8 cellular contexts compared by ENCODE assay signal in the genomic region with DNA sequence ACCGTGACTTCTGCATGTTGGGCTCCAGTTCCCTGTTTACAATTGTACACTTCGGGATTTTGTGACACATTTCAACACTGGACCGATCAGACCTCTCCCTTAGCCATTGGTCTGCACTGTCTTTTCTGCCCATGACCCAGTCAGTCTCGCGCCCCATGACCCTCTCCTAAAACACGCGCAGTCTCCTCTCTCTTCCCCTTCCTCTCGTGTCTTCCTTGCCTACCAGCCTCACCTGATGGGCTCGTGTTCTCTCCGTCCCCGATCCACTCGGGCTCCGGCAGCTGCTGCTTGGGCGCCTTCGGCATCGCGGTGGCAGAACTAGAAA. TPM values are rescaled to one million over a fixed set of nuclear protein-coding genes. Genes with fewer than 3 reads are reported as not detected.
DNase-seq lines count a peak whose midpoint lies in the region; ATAC-seq and TF ChIP-seq lines count a peak whose summit lies in the region.

No MANE protein-coding gene starts in this region.

- H3K4me1 Mint-ChIP-seq in MCF 10A (ENCODE audit: insufficient read depth, unreplicated experiment): peaks cover 43% of the 10 kb centered on the region

- peak overlapping the region; percentile 87 for H3K4me3 ChIP-seq in BE2C (ENCODE audit: low read depth, low read length)
- H3K4me3 ChIP-seq in lower leg skin (ENCODE audit: low read depth, poor library complexity, severe bottlenecking): peak overlapping the region; percentile 54
- H3K4me3 ChIP-seq in urinary bladder (ENCODE audit: low read depth, low read length): peak overlapping the region; percentile 54

- no peaks in the 10 kb centered on the region for H3K9me3 Mint-ChIP-seq in MCF 10A (ENCODE audit: unreplicated experiment)

- CTCF ChIA-PET in MCF 10A (lab: Yijun Ruan, JAX): interaction anchor here (0.6 to 1.4 kb wide), 8 partner anchors 14 to 260 kb away, joined by 3 to 6 read pairs (median 4); partner anchors contain the start of genes GNL1 and PRR3

- peak overlapping the region; percentile 92 for H3K4me3 Mint-ChIP-seq in MCF 10A (ENCODE audit: unreplicated experiment)

- no peaks in the 10 kb centered on the region for H3K27me3 Mint-ChIP-seq in MCF 10A (ENCODE audit: insufficient read depth, unreplicated experiment)

- POLR2A ChIA-PET in MCF 10A (lab: Yijun Ruan, JAX): interaction anchor here (0.6 to 3.3 kb wide), 26 partner anchors 10 to 509 kb away, joined by 3 to 125 read pairs (median 4); partner anchors contain the start of genes DHX16, GNL1, MRPS18B and NRM

- TSS peak; percentile 82 for BruUV-seq in MCF 10A (replicated peaks; lab: Mats Ljungman, UMichigan)

- H3K27me3 ChIP-seq in BE2C: no peaks in the 10 kb centered on the region

- H3K4me1 ChIP-seq in BE2C (no peaks in the 10 kb centered on the region), urinary bladder (ENCODE audit: insufficient read depth) (peaks cover 2% of the 10 kb centered on the region)

- H3K36me3 ChIP-seq in BE2C (peaks cover 4% of the 10 kb centered on the region; the same call in 1 of the 2 replicates), urinary bladder (ENCODE audit: insufficient read depth) (no peaks in the 10 kb centered on the region)

- H3K9me3 ChIP-seq in BE2C: no peaks in the 10 kb centered on the region

- intact Hi-C loops in MCF 10A (cut with micrococcal nuclease) (loop anchor here (1.0 kb wide), 1 partner anchor 14 kb away; the partner anchor contains the start of gene GNL1), lower leg skin (cut with DNase I; ENCODE audit: low total_unique reads) (no loop called here)

- TF ChIP-seq POLR2A in lower leg skin (IDR thresholded peaks at IDR 0.05): no peak

- peak overlapping the region; percentile 95 for H3K27ac ChIP-seq in urinary bladder (ENCODE audit: low read depth)

- TF ChIP-seq CTCF in BE2C (IDR thresholded peaks at IDR 0.05; ENCODE audit: low read depth, low read length) (no peak), MCF 10A (IDR thresholded peaks at IDR 0.05; ENCODE audit: unreplicated experiment) (no peak), lower leg skin (IDR thresholded peaks at IDR 0.05) (no peak)

- peak overlapping the region; percentile 99 for H3K27ac Mint-ChIP-seq in MCF 10A (ENCODE audit: low read depth, unreplicated experiment)

- H3K36me3 Mint-ChIP-seq in MCF 10A (ENCODE audit: insufficient read depth, unreplicated experiment): peaks cover 25% of the 10 kb centered on the region

- WGBS in lower leg skin, 2 donors: 0 to 1% methylated on average over 17 of the region's 17 CpGs
- under 1% methylated on average over 17 of the region's 17 CpGs for WGBS in urinary bladder

- DNase-seq in BE2C: no peak
- no peak for DNase-seq in MCF 10A (ENCODE audit: unreplicated experiment)
- DNase-seq in lower leg skin (ENCODE audit: low spot score in 2 of 2): no peak
- DNase-seq in RPMI8226: no peak
- no peak for DNase-seq in NCI-H1417 treated with DMSO at 0.1 percent for 48 hours (lab: John Stamatoyannopoulos, UW)

- ATAC-seq in GM19463 (IDR thresholded peaks at IDR 0.05; ENCODE audit: unreplicated experiment) (peak; percentile 5), HG03565 (IDR thresholded peaks at IDR 0.05; ENCODE audit: unreplicated experiment) (peak; percentile 13)

RNA-seq across cellular contexts. Expression of gene ABCF1, which starts 0.5 kb away (rescaled TPM):
- polyA plus RNA-seq in BE2C (2012; ENCODE audit: insufficient read depth, insufficient read length, low read depth): 127 TPM
- total RNA-seq in MCF 10A (2022) (58.0 and 63.9 TPM in 2 replicates), lower leg skin (10 to 100 TPM; 39.3 to 57.7 (median 47.1) TPM), urinary bladder (16.0 TPM)
- 42.8 TPM for polyA plus RNA-seq in urinary bladder

RNA-seq across cellular contexts. Expression of gene PRR3, which starts 13.6 kb away (rescaled TPM):
- 76.1 TPM for polyA plus RNA-seq in BE2C (2012; ENCODE audit: insufficient read depth, insufficient read length, low read depth)
- total RNA-seq in MCF 10A (2022) (20.0 and 26.2 TPM in 2 replicates), lower leg skin (10 to 100 TPM in 2 of 4 donors, 1 to 10 TPM in 2; 4.5 to 14.0 (median 8.5) TPM), urinary bladder (8.5 TPM)
- 11.0 TPM for polyA plus RNA-seq in urinary bladder

RNA-seq across cellular contexts. Expression of gene GNL1, which starts 14.4 kb away (rescaled TPM):
- polyA plus RNA-seq in BE2C (2012; ENCODE audit: insufficient read depth, insufficient read length, low read depth): 92.0 TPM
- total RNA-seq in MCF 10A (2022) (69.1 and 76.8 TPM in 2 replicates), lower leg skin (10 to 100 TPM; 30.4 to 39.6 (median 33.4) TPM), urinary bladder (30.9 TPM)
- 63.7 TPM for polyA plus RNA-seq in urinary bladder

RNA-seq across cellular contexts. Expression of gene PPP1R10, which starts 46.3 kb away (rescaled TPM):
- polyA plus RNA-seq in BE2C (2012; ENCODE audit: insufficient read depth, insufficient read length, low read depth): 81.1 TPM
- 103 and 209 TPM in 2 replicates for total RNA-seq in MCF 10A (2022)
- 10 to 100 TPM; 32.5 to 61.5 (median 49.4) TPM for total RNA-seq in lower leg skin
- 18.2 TPM for total RNA-seq in urinary bladder
- polyA plus RNA-seq in urinary bladder: 25.6 TPM

RNA-seq across cellular contexts. Expression of gene MRPS18B, which starts 46.9 kb away (rescaled TPM):
- 158 TPM for polyA plus RNA-seq in BE2C (2012; ENCODE audit: insufficient read depth, insufficient read length, low read depth)
- total RNA-seq in MCF 10A (2022) (120 and 127 TPM in 2 replicates), lower leg skin (10 to 100 TPM; 57.2 to 64.8 (median 62.2) TPM), urinary bladder (64.7 TPM)
- polyA plus RNA-seq in urinary bladder: 58.6 TPM
